Comparison of ENCODE assay signal across 8 cellular contexts in the genomic region with DNA sequence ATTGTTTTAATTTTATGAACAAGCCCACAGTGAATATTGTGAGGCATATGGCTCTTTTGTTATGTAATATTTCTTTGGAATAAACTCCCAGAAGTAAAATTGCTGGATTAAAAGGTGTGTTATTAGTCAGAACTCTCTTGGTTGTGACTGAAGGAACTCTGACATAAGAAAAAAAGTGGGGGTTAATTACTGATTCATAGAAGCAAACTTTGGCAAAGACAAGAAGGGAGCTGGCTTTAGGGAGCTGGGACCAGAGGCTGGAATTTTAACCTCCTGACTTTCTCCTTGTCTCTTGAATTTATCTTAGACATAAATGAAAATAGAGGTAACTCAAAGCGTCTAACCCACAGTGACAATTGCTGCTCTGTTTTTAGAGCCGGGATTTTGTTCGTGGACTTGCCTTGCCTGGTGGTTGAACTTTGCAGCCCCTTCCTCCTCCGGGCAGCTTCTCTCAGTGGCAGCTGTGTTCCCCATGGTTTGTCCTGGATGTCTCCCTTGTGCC. TPM values are rescaled to one million over a fixed set of nuclear protein-coding genes. Genes with fewer than 3 reads are reported as not detected.
DNase-seq lines count a peak whose midpoint lies in the region; ATAC-seq and TF ChIP-seq lines count a peak whose summit lies in the region.

No MANE protein-coding gene starts in this region.

- CTCF ChIA-PET in naive thymus-derived CD4-positive, alpha-beta T cell (lab: Charles Lee): interaction anchor here (1.3 to 1.6 kb wide), 4 partner anchors 27 to 81 kb away, joined by 3 to 6 read pairs (median 4); a partner anchor contains a TSS

- intact Hi-C loops in naive thymus-derived CD4-positive, alpha-beta T cell (cut with micrococcal nuclease): loop anchor here (2.0 kb wide), 3 partner anchors 31 to 773 kb away; a partner anchor contains a TSS

- H3K9me3 ChIP-seq in DND-41 (ENCODE audit: insufficient read depth, low read length, severe bottlenecking) (no peaks in the 10 kb centered on the region), Loucy (ENCODE audit: insufficient read depth, low read depth, low read length) (no peaks in the 10 kb centered on the region)
- no peaks in the 10 kb centered on the region for H3K9me3 ChIP-seq in naive thymus-derived CD4-positive, alpha-beta T cell (ENCODE audit: control insufficient read depth in 2 of 3, low read length in 3 of 3)

- DNase-seq in DND-41 (no peak), dermis blood vessel endothelial cell (peak; percentile 35), NCI-H128 (lab: John Stamatoyannopoulos, UW; ENCODE audit: unreplicated experiment) (no peak), NCI-H1105 treated with DMSO at 0.1 percent for 48 hours (lab: John Stamatoyannopoulos, UW) (no peak), NCI-H82 treated with DMSO at 0.1 percent for 48 hours (lab: John Stamatoyannopoulos, UW; ENCODE audit: unreplicated experiment) (no peak)
- DNase-seq in naive thymus-derived CD4-positive, alpha-beta T cell: peak in 3 of 9 donors; percentile 4 to 11 (median 7)

- H3K9ac ChIP-seq in DND-41 (ENCODE audit: low read depth, low read length) (peak overlapping the region; percentile 83), Loucy (ENCODE audit: low read depth, low read length, poor library complexity, severe bottlenecking) (peak overlapping the region; percentile 89)

- peaks cover 12 to 30% (median 21%) of the 10 kb centered on the region in 7 donors for H3K4me1 Mint-ChIP-seq in naive thymus-derived CD4-positive, alpha-beta T cell

- H3K4me2 ChIP-seq in DND-41 (ENCODE audit: insufficient read depth, low read length): peak overlapping the region; percentile 99
- H3K4me2 ChIP-seq in Loucy (ENCODE audit: low read depth, low read length, poor library complexity, severe bottlenecking): peak overlapping the region; percentile 88

- no peaks in the 10 kb centered on the region for H3K9me3 Mint-ChIP-seq in naive thymus-derived CD4-positive, alpha-beta T cell

- no peak for ATAC-seq in DND-41 (ENCODE audit: insufficient read depth, low read depth)
- no peak for ATAC-seq in naive thymus-derived CD4-positive, alpha-beta T cell
- no peak for ATAC-seq in GM21515 (IDR thresholded peaks at IDR 0.05; ENCODE audit: unreplicated experiment)

- peak overlapping the region; percentile 61 to 90 (median 82) for H3K4me3 Mint-ChIP-seq in naive thymus-derived CD4-positive, alpha-beta T cell

- H2AFZ ChIP-seq in DND-41 (ENCODE audit: low read depth, low read length) (peak overlapping the region; percentile 97), Loucy (ENCODE audit: low read length) (peak overlapping the region; percentile 85)

- no peaks in the 10 kb centered on the region for H3K36me3 Mint-ChIP-seq in naive thymus-derived CD4-positive, alpha-beta T cell

- H3K27me3 Mint-ChIP-seq in naive thymus-derived CD4-positive, alpha-beta T cell: peaks cover 0 to 60% (median 0%) of the 10 kb centered on the region in 5 donors

- H3K27ac ChIP-seq in DND-41 (ENCODE audit: low read length): peak overlapping the region; percentile 67
- peak overlapping the region; percentile 81 for H3K27ac ChIP-seq in naive thymus-derived CD4-positive, alpha-beta T cell (ENCODE audit: low read depth, low read length)

- H3K36me3 ChIP-seq in DND-41 (ENCODE audit: insufficient read depth, low read length): no peaks in the 10 kb centered on the region
- no peaks in the 10 kb centered on the region for H3K36me3 ChIP-seq in Loucy (ENCODE audit: insufficient read depth, low read length)
- H3K36me3 ChIP-seq in naive thymus-derived CD4-positive, alpha-beta T cell (ENCODE audit: control insufficient read depth in 2 of 3, insufficient read depth in 3 of 3, low read length in 3 of 3): no peaks in the 10 kb centered on the region

- H3K27ac Mint-ChIP-seq in naive thymus-derived CD4-positive, alpha-beta T cell: peak overlapping the region in 8 of 9 donors; percentile 44 to 97 (median 75)

- H3K79me2 ChIP-seq in DND-41 (ENCODE audit: insufficient read depth, low read length) (no peaks in the 10 kb centered on the region), Loucy (ENCODE audit: insufficient read depth, low read length) (peaks cover 8% of the 10 kb centered on the region)

- H3K4me1 ChIP-seq in DND-41 (ENCODE audit: insufficient read depth, low read length) (peaks cover 21% of the 10 kb centered on the region), Loucy (ENCODE audit: insufficient read depth, low read length, poor library complexity, severe bottlenecking) (peaks cover 24% of the 10 kb centered on the region)
- H3K4me1 ChIP-seq in naive thymus-derived CD4-positive, alpha-beta T cell (ENCODE audit: control insufficient read depth in 2 of 2, insufficient read depth in 2 of 2, low read length in 2 of 2): peaks cover 10 to 14% of the 10 kb centered on the region in 2 donors

- POLR2A ChIA-PET in naive thymus-derived CD4-positive, alpha-beta T cell (lab: Charles Lee): interaction anchor here (0.9 to 2.2 kb wide), 5 partner anchors 23 to 102 kb away, joined by 3 to 24 read pairs (median 3); a partner anchor contains a TSS

- no peaks in the 10 kb centered on the region for H3K9me2 ChIP-seq in Loucy (replicated peaks; ENCODE audit: low read depth, low read length)

- no peak for TF ChIP-seq CTCF in DND-41 (IDR thresholded peaks at IDR 0.05; ENCODE audit: borderline replicate concordance, extremely low read depth, low read length, poor library complexity, severe bottlenecking)
- TF ChIP-seq CTCF in Loucy (conservative IDR thresholded peaks at IDR 0.05; ENCODE audit: low read length): no peak

- H3K27me3 ChIP-seq in DND-41 (ENCODE audit: insufficient read depth, low read length, poor library complexity) (no peaks in the 10 kb centered on the region), Loucy (ENCODE audit: insufficient read depth, low read length, poor library complexity, severe bottlenecking) (no peaks in the 10 kb centered on the region)
- no peaks in the 10 kb centered on the region for H3K27me3 ChIP-seq in naive thymus-derived CD4-positive, alpha-beta T cell (ENCODE audit: control insufficient read depth in 2 of 2, insufficient read depth in 2 of 2, low read length in 2 of 2)

- peaks cover 4% of the 10 kb centered on the region; the same call in 1 of the 2 replicates for H3F3A ChIP-seq in Loucy (ENCODE audit: low read depth)

- H4K20me1 ChIP-seq in DND-41 (ENCODE audit: insufficient read depth, low read length) (no peaks in the 10 kb centered on the region), Loucy (ENCODE audit: insufficient read depth, low read length, poor library complexity, severe bottlenecking) (no peaks in the 10 kb centered on the region)

- H3K4me3 ChIP-seq in DND-41 (ENCODE audit: low read depth in 1 of 2, low read length in 2 of 2) (peak overlapping the region; percentile 39 to 69), Loucy (ENCODE audit: low read length, poor library complexity, severe bottlenecking) (peak overlapping the region; percentile 85)
- peak overlapping the region; percentile 65 for H3K4me3 ChIP-seq in naive thymus-derived CD4-positive, alpha-beta T cell (ENCODE audit: low read length)

RNA-seq across cellular contexts. Expression of a gene that starts 27.9 kb away (rescaled TPM):
- 51.7 and 64.1 TPM in 2 replicates for total RNA-seq in dermis blood vessel endothelial cell
- 10 to 100 TPM in 1 of 5 experiments, 1 to 10 TPM in 4; 3.0 to 11.9 (median 3.1) TPM for total RNA-seq in naive thymus-derived CD4-positive, alpha-beta T cell
- polyA plus RNA-seq in naive thymus-derived CD4-positive, alpha-beta T cell: 1 to 10 TPM; 1.2 to 3.0 TPM
